19 cellular contexts compared by ENCODE assay signal in the genomic region with DNA sequence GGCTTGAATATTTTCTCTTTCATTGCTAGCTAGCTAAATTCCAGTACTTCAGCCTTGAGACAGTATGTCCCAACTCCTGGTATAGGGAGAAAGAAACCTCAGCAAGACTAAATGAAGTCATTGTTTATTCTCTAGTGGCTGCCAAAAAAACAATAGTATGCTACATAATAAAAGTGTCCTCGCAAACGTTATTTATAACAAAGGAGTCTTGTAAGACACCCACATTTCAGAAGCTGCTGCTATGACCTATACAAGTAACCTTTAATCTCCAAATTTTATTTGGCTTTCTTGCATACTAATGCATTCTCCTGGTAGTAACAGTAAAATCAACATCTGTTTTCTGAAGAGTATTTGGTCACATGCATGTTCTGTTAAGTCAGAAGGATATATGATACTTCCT. TPM values are rescaled to one million over a fixed set of nuclear protein-coding genes. Genes with fewer than 3 reads are reported as not detected.
DNase-seq lines count a peak whose midpoint lies in the region; ATAC-seq and TF ChIP-seq lines count a peak whose summit lies in the region.
"Had no signal": no experiment of that assay in that cellular context is flagged by ENCODE, and none has a peak within 500 bp of the region (broad histone marks: within the 10 kb centered on the region; RNA-seq: fewer than 3 reads in every experiment).

No MANE protein-coding gene starts in this region.

- H3K36me3 ChIP-seq in BJ (ENCODE audit: control insufficient read depth, insufficient read depth, low read length) (no peaks in the 10 kb centered on the region; the same call in 1 of the 2 replicates), gastroesophageal sphincter (peaks cover 0 to 72% of the 10 kb centered on the region in 2 donors)

- TF ChIP-seq POLR2A in gastroesophageal sphincter (IDR thresholded peaks at IDR 0.05), result no peak

- 46 to 74% methylated on average over 2 of the region's 2 CpGs for WGBS in gastroesophageal sphincter (ENCODE audit: low coverage in 1 of 2), 2 donors

- H3K4me1 ChIP-seq in gastroesophageal sphincter, result no peaks in the 10 kb centered on the region
- H3K4me1 ChIP-seq: body of pancreas, tibial artery had no signal

- TF ChIP-seq EP300 in gastroesophageal sphincter (IDR thresholded peaks at IDR 0.05), result no peak

- H3K27me3 ChIP-seq in BJ (ENCODE audit: control insufficient read depth, insufficient read depth, low read length) (no peaks in the 10 kb centered on the region), gastroesophageal sphincter (no peaks in the 10 kb centered on the region)
- H3K27me3 ChIP-seq: body of pancreas, tibial artery had no signal

- no peak overlapping the region for H3K27ac ChIP-seq in gastroesophageal sphincter
- H3K27ac ChIP-seq: body of pancreas, tibial artery had no signal

- H3K9me3 ChIP-seq in gastroesophageal sphincter, result no peaks in the 10 kb centered on the region
- H3K9me3 ChIP-seq: body of pancreas, tibial artery had no signal

- POLR2A ChIA-PET in BJ (lab: Charles Lee), result no interaction called here

- H3K4me3 ChIP-seq in BJ (ENCODE audit: low read depth, low read length) (no peak overlapping the region), gastroesophageal sphincter (no peak overlapping the region)
- H3K4me3 ChIP-seq: body of pancreas, tibial artery had no signal

- TF ChIP-seq CTCF in BJ (IDR thresholded peaks at IDR 0.05; ENCODE audit: insufficient read depth, low read depth, low read length) (no peak), gastroesophageal sphincter (IDR thresholded peaks at IDR 0.05) (no peak)

- ATAC-seq in gastroesophageal sphincter (no peak), GM19351 (IDR thresholded peaks at IDR 0.05; ENCODE audit: unreplicated experiment) (no peak)
- ATAC-seq: body of pancreas; natural killer cell; stimulated activated memory B cell treated with anti-CD40 and anti-IgM and Interleukin-4, amounts not matched to agents 10 μg/mL and 1 μg/mL and 100 μg/mL, for 72 hours had no signal

- CTCF ChIA-PET in BJ (lab: Yijun Ruan, JAX), result interaction anchor here (1.0 kb wide), 1 partner anchor 30 kb away, joined by 3 read pairs; no protein-coding TSS in a partner anchor

- peak; percentile 61 for DNase-seq in BJ (ENCODE audit: low read depth)
- DNase-seq in LHCN-M2 (ENCODE audit: low read depth), result peak; percentile 32
- peak; percentile 70 for DNase-seq in fibroblast of gingiva (ENCODE audit: low read depth)
- DNase-seq in non-pigmented ciliary epithelial cell (ENCODE audit: low read depth), result peak; percentile 24
- DNase-seq in SIG-M5 treated with dmso at 0.1 percent for 504 hours (lab: John Stamatoyannopoulos, UW; ENCODE audit: unreplicated experiment), result no peak
- DNase-seq in NCI-H748 treated with DMSO at 0.1 percent for 48 hours (lab: John Stamatoyannopoulos, UW), result no peak
- DNase-seq: activated CD4-positive, alpha-beta T cell treated with anti-CD3 and anti-CD28 coated beads, Interleukin-2, amount 50 U/mL, for 4 hours; activated naive CD4-positive, alpha-beta T cell treated with anti-CD3 and anti-CD28 coated beads for 36 hours; activated T-cell treated with anti-CD3 and anti-CD28 coated beads for 4 hours; body of pancreas; islet precursor cell; natural killer cell; NCI-H1092; NCI-H2081 treated with DMSO at 0.1 percent for 48 hours; NCI-H510A; tibial artery had no signal

RNA-seq across cellular contexts. Expression of a gene that starts 28.8 kb away (rescaled TPM):
- 2.3 and 4.9 TPM in 2 replicates for polyA plus RNA-seq in BJ (2011; rRNA removed)
- 7.3 and 8.5 TPM in 2 replicates for polyA minus RNA-seq in BJ (2011; rRNA and poly(A)+ RNA removed)
- total RNA-seq in LHCN-M2 (2014; rRNA removed) (7.7 and 8.8 TPM in 2 replicates), gastroesophageal sphincter (10 to 100 TPM in 3 of 4 donors, 1 to 10 TPM in 1; 9.1 to 21.4 (median 12.3) TPM)
- polyA plus RNA-seq in LHCN-M2 (2012), result 2.8 TPM

RNA-seq across cellular contexts. Expression of a gene that starts 36.8 kb away (rescaled TPM):
- polyA plus RNA-seq in BJ (2011; rRNA removed), result 12.4 and 21.2 TPM in 2 replicates
- 15.8 and 18.5 TPM in 2 replicates for polyA minus RNA-seq in BJ (2011; rRNA and poly(A)+ RNA removed)
- total RNA-seq in LHCN-M2 (2014; rRNA removed) (30.7 and 32.9 TPM in 2 replicates), gastroesophageal sphincter (10 to 100 TPM; 16.6 to 26.0 (median 22.6) TPM)
- polyA plus RNA-seq in LHCN-M2 (2012), result 11.7 TPM

Comparison
In these comparisons a context has a peak if more than half of its experiments do, and no peak if none do; other contexts are left out.
1. DNase-seq: peak in BJ (single experiment), LHCN-M2 (single experiment), fibroblast of gingiva (single experiment) and non-pigmented ciliary epithelial cell (single experiment); none in SIG-M5 treated with dmso at 0.1 percent for 504 hours (single experiment) and NCI-H748 treated with DMSO at 0.1 percent for 48 hours (single experiment).